9 cellular contexts compared by ENCODE assay signal in the genomic region with DNA sequence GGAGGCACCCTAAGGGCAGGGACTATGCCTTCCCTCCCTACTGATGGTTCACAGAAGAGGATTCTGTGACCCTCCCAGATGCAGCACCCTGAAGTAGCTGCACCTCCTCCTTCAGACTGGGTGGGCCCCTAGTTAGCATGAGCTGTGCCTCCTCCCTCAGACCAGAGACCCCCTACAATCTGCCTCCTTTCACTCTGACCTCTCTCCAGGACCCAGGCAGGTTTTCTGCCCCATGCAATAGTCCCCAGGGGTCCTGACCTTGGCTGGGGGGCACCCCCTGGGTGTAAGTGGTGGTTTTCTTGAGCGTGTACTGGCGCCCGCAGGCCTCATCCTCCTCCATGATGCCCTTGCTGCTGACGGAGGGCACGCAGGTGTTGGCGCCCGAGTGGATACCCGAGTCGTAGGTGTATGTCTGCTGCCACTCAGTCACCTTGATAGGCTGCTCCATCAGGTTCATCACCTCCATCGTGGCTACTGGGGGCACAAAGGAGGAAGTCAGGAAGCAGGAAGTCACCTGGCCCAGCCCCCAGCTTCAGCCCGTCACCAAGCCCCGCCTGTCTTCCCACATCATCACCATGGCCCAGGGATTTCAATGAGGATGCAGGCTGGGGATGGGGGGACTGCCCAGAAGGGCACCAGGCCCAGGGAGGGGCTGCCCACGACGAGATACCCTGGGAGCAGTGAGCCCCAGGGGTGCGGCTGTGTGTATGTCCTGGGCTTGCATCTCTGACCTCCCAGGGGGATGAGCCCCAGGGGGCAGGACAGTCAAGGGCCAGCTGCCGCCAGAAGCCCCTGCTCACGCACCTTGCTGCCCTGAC. TPM values are rescaled to one million over a fixed set of nuclear protein-coding genes. Genes with fewer than 3 reads are reported as not detected.
DNase-seq lines count a peak whose midpoint lies in the region; ATAC-seq and TF ChIP-seq lines count a peak whose summit lies in the region.
"Had no signal": no experiment of that assay in that cellular context is flagged by ENCODE, and none has a peak within 500 bp of the region (broad histone marks: within the 10 kb centered on the region; RNA-seq: fewer than 3 reads in every experiment).

No MANE protein-coding gene starts in this region.

- H3K36me3 ChIP-seq in PC-3 (ENCODE audit: low read depth, low read length) (peaks cover 22% of the 10 kb centered on the region), mesendoderm (ENCODE audit: control insufficient read depth, insufficient read depth, low read length) (peaks cover 16% of the 10 kb centered on the region)

- no peak overlapping the region for H3K4me3 ChIP-seq in PC-3 (ENCODE audit: low read length)
- H3K4me3 ChIP-seq in mesendoderm (ENCODE audit: low read length): no peak overlapping the region

- H3K27ac ChIP-seq in PC-3 (ENCODE audit: low read length) (peak overlapping the region; percentile 93), mesendoderm (ENCODE audit: low read depth, low read length) (no peak overlapping the region)

- H3K18ac ChIP-seq in mesendoderm (ENCODE audit: low read length): no peak overlapping the region

- H3K36me3 Mint-ChIP-seq in activated naive CD4-positive, alpha-beta T cell treated with anti-CD3 and anti-CD28 coated beads, Interleukin-2, amount 50 U/mL, for 72 hours: no peaks in the 10 kb centered on the region

- H3K27me3 ChIP-seq in PC-3 (ENCODE audit: low read length) (no peaks in the 10 kb centered on the region), mesendoderm (ENCODE audit: insufficient read depth, low read length, poor library complexity) (no peaks in the 10 kb centered on the region)

- DNase-seq in PC-3: no peak
- DNase-seq in mesendoderm: no peak
- DNase-seq in activated naive CD4-positive, alpha-beta T cell treated with anti-CD3 and anti-CD28 coated beads, Interleukin-2, amount 50 U/mL, for 72 hours (ENCODE audit: low spot score in 2 of 2): no peak
- DNase-seq: DMS79; kidney glomerular epithelial cell; NCI-H1694; stimulated activated CD4-positive, alpha-beta T cell treated with anti-CD3 and anti-CD28 coated beads, Interleukin-15, amount 100 ng/mL, for 24 hours had no signal

- H4K20me1 ChIP-seq in PC-3 (ENCODE audit: low read length): no peaks in the 10 kb centered on the region

- WGBS in mesendoderm (ENCODE audit: extremely low coverage, insufficient coverage, low lambda C conversion rate): no CpG with 5 or more reads among the region's 17 CpGs

- peak overlapping the region in 1 of 2 donors; percentile 77 for H3K27ac Mint-ChIP-seq in activated naive CD4-positive, alpha-beta T cell treated with anti-CD3 and anti-CD28 coated beads, Interleukin-2, amount 50 U/mL, for 72 hours
- H3K27ac Mint-ChIP-seq: dendritic cell treated with granulocyte-macrophage colony-stimulating factor and Interleukin-4, amounts not matched to agents 40 ng/mL and 50 ng/mL, for 4 days had no signal

- POLR2A ChIA-PET in PC-3 (lab: Charles Lee; ENCODE audit: unreplicated experiment): no interaction called here

- no peaks in the 10 kb centered on the region for H3K9me2 ChIP-seq in PC-3 (replicated peaks; ENCODE audit: low read length)

- H3K4me1 ChIP-seq in PC-3 (ENCODE audit: insufficient read depth, low read length): peaks cover 40% of the 10 kb centered on the region
- H3K4me1 ChIP-seq in mesendoderm (ENCODE audit: control insufficient read depth, low read depth, low read length): peaks cover 13% of the 10 kb centered on the region

- H3K79me1 ChIP-seq in mesendoderm (ENCODE audit: low read length): peaks cover 13% of the 10 kb centered on the region

- no peak overlapping the region for H4K5ac ChIP-seq in mesendoderm (ENCODE audit: low read length)

- TF ChIP-seq CTCF in PC-3 (conservative IDR thresholded peaks at IDR 0.05; ENCODE audit: low read depth, low read length): no peak

- H2AFZ ChIP-seq in PC-3 (ENCODE audit: low read length): no peak overlapping the region

- no peak overlapping the region for H2BK120ac ChIP-seq in mesendoderm (ENCODE audit: low read depth, low read length)

- H2BK5ac ChIP-seq in mesendoderm (ENCODE audit: low read length): no peak overlapping the region

- intact Hi-C loops in PC-3 (cut with micrococcal nuclease): loop anchor here (2.0 kb wide), 1 partner anchor 29 kb away; no protein-coding TSS in a partner anchor

- no peak overlapping the region for H3K4ac ChIP-seq in mesendoderm (ENCODE audit: low read depth, low read length)

- peak overlapping the region; percentile 37 for H3K56ac ChIP-seq in mesendoderm (ENCODE audit: low read length)

- H3K9ac ChIP-seq in PC-3 (ENCODE audit: low read length) (peak overlapping the region; percentile 77; the same call in 1 of the 2 replicates), mesendoderm (ENCODE audit: low read length) (no peak overlapping the region)

- CTCF ChIA-PET in PC-3 (lab: Charles Lee): no interaction called here

- peaks cover 6% of the 10 kb centered on the region for H3F3A ChIP-seq in PC-3 (ENCODE audit: low read length, unreplicated experiment)

- no peak overlapping the region for H2BK15ac ChIP-seq in mesendoderm (replicated peaks; ENCODE audit: low read depth)

- peaks cover 40% of the 10 kb centered on the region for H3K79me2 ChIP-seq in PC-3 (ENCODE audit: low read length)
- H3K79me2 ChIP-seq in mesendoderm (ENCODE audit: control insufficient read depth, insufficient read depth, low read length): peaks cover 13% of the 10 kb centered on the region

- no peaks in the 10 kb centered on the region for H3K9me3 Mint-ChIP-seq in activated naive CD4-positive, alpha-beta T cell treated with anti-CD3 and anti-CD28 coated beads, Interleukin-2, amount 50 U/mL, for 72 hours
- H3K9me3 Mint-ChIP-seq: dendritic cell treated with granulocyte-macrophage colony-stimulating factor and Interleukin-4, amounts not matched to agents 40 ng/mL and 50 ng/mL, for 4 days had no signal

- H3K23ac ChIP-seq in mesendoderm (ENCODE audit: low read length): no peak overlapping the region

- H4K8ac ChIP-seq in mesendoderm (ENCODE audit: low read depth, low read length): no peak overlapping the region

- no peak for ATAC-seq in PC-3
- no peak for ATAC-seq in HG02571 (IDR thresholded peaks at IDR 0.05; ENCODE audit: unreplicated experiment)
- no peak for ATAC-seq in activated naive CD4-positive, alpha-beta T cell treated with anti-CD3 and anti-CD28 coated beads, Interleukin-2, amount 50 U/mL, for 72 hours

- H3K4me2 ChIP-seq in PC-3 (ENCODE audit: low read length) (peak overlapping the region; percentile 80; the same call in 1 of the 2 replicates), mesendoderm (ENCODE audit: low read length) (no peak overlapping the region)

- BruUV-seq in PC-3 (replicated peaks; lab: Mats Ljungman, UMichigan): no TSS peak

- H3K9me3 ChIP-seq in PC-3 (ENCODE audit: low read length): no peaks in the 10 kb centered on the region

- no peak overlapping the region for H2AK5ac ChIP-seq in mesendoderm (ENCODE audit: low read length)

RNA-seq across cellular contexts. Expression of gene JUP, which starts 14.9 kb away (rescaled TPM):
- total RNA-seq in PC-3 (2014; rRNA removed): 132 and 168 TPM in 2 replicates
- 101 TPM for polyA plus RNA-seq in mesendoderm (2013, experiment 1 of 2)
- polyA plus RNA-seq in mesendoderm (2013, experiment 2 of 2): 98.0 TPM
- under 1 TPM; 0.39 to 0.72 TPM for total RNA-seq in activated naive CD4-positive, alpha-beta T cell treated with anti-CD3 and anti-CD28 coated beads, Interleukin-2, amount 50 U/mL, for 72 hours

RNA-seq across cellular contexts. Expression of gene HAP1, which starts 37.2 kb away (rescaled TPM):
- total RNA-seq in PC-3 (2014; rRNA removed): 1.2 and 1.4 TPM in 2 replicates
- polyA plus RNA-seq in mesendoderm (2013, experiment 1 of 2): 0.67 TPM
- polyA plus RNA-seq in mesendoderm (2013, experiment 2 of 2): 0.57 TPM
- not detected for total RNA-seq in activated naive CD4-positive, alpha-beta T cell treated with anti-CD3 and anti-CD28 coated beads, Interleukin-2, amount 50 U/mL, for 72 hours

RNA-seq across cellular contexts. Expression of gene P3H4, which starts 40.2 kb away (rescaled TPM):
- 29.6 and 35.1 TPM in 2 replicates for total RNA-seq in PC-3 (2014; rRNA removed)
- polyA plus RNA-seq in mesendoderm (2013, experiment 1 of 2): 16.0 TPM
- 15.3 TPM for polyA plus RNA-seq in mesendoderm (2013, experiment 2 of 2)
- 1 to 10 TPM; 1.1 to 1.8 TPM for total RNA-seq in activated naive CD4-positive, alpha-beta T cell treated with anti-CD3 and anti-CD28 coated beads, Interleukin-2, amount 50 U/mL, for 72 hours

RNA-seq across cellular contexts. Expression of gene FKBP10, which starts 41.2 kb away (rescaled TPM):
- total RNA-seq in PC-3 (2014; rRNA removed): 63.4 and 69.8 TPM in 2 replicates
- 113 TPM for polyA plus RNA-seq in mesendoderm (2013, experiment 1 of 2)
- 114 TPM for polyA plus RNA-seq in mesendoderm (2013, experiment 2 of 2)
- total RNA-seq in activated naive CD4-positive, alpha-beta T cell treated with anti-CD3 and anti-CD28 coated beads, Interleukin-2, amount 50 U/mL, for 72 hours: under 1 TPM in 1 of 2 donors, not detected in 1; 0.47 TPM

RNA-seq across cellular contexts. Expression of gene GAST, which starts 59.5 kb away (rescaled TPM):
- not detected in 2 replicates for total RNA-seq in PC-3 (2014; rRNA removed)
- polyA plus RNA-seq in mesendoderm (2013, experiment 1 of 2): not detected
- polyA plus RNA-seq in mesendoderm (2013, experiment 2 of 2): not detected
- total RNA-seq in activated naive CD4-positive, alpha-beta T cell treated with anti-CD3 and anti-CD28 coated beads, Interleukin-2, amount 50 U/mL, for 72 hours: not detected

Comparison
In these comparisons a context has a peak if more than half of its experiments do, and no peak if none do; other contexts are left out.
1. RNA of gene JUP, which starts 14.9 kb away (total RNA-seq): 132 to 168 TPM in PC-3; 0.39 to 0.72 TPM in activated naive CD4-positive, alpha-beta T cell treated with anti-CD3 and anti-CD28 coated beads, Interleukin-2, amount 50 U/mL, for 72 hours; every median in the first group is over 10 times any median in the second.
2. RNA of gene P3H4, which starts 40.2 kb away (total RNA-seq): 29.6 to 35.1 TPM in PC-3; 1.1 to 1.8 TPM in activated naive CD4-positive, alpha-beta T cell treated with anti-CD3 and anti-CD28 coated beads, Interleukin-2, amount 50 U/mL, for 72 hours; every median in the first group is over 10 times any median in the second.